Comparison of ENCODE assay signal across 8 cellular contexts in genomic region chr15:41116116-41116871, GRCh38. TPM values are rescaled to one million over a fixed set of nuclear protein-coding genes. Genes with fewer than 3 reads are reported as not detected.
DNase-seq lines count a peak whose midpoint lies in the region; ATAC-seq and TF ChIP-seq lines count a peak whose summit lies in the region.

Gene INO80, minus strand, starts transcription at chr15:41116280. Its CDS starts 19,970 bp downstream, at chr15:41096310.

- peak within 1 kb of the TSS; percentile 90 to 99 (median 96) for H3K4me3 Mint-ChIP-seq in naive thymus-derived CD4-positive, alpha-beta T cell
- peak within 1 kb of the TSS; percentile 90 to 91 for H3K4me3 Mint-ChIP-seq in stimulated activated naive B cell treated with anti-CD40 and anti-IgM and Interleukin-4, amounts not matched to agents 10 μg/mL and 1 μg/mL and 100 μg/mL, for 72 hours

- H2AFZ ChIP-seq in GM23248 (peak within 1 kb of the TSS; percentile 96), fibroblast of lung (ENCODE audit: low read length) (peak within 1 kb of the TSS; percentile 78)

- H3K36me3 ChIP-seq in GM23248 (ENCODE audit: low read depth) (no peaks in the 10 kb centered on the region), fibroblast of lung (ENCODE audit: control insufficient read depth, insufficient read depth, low read length) (no peaks in the 10 kb centered on the region)
- peaks cover 0 to 3% (median 0%) of the 10 kb centered on the region in 3 experiments for H3K36me3 ChIP-seq in naive thymus-derived CD4-positive, alpha-beta T cell (ENCODE audit: control insufficient read depth in 2 of 3, insufficient read depth in 3 of 3, low read length in 3 of 3)

- H3K4me2 ChIP-seq in GM23248 (ENCODE audit: unreplicated experiment) (peak within 1 kb of the TSS; percentile 99), fibroblast of lung (ENCODE audit: extremely low read depth, insufficient read depth, low read length) (peak within 1 kb of the TSS; percentile 67)

- intact Hi-C loops in naive thymus-derived CD4-positive, alpha-beta T cell (cut with micrococcal nuclease): loop anchor here (1.0 to 10.0 kb wide), 21 partner anchors 34 to 1989 kb away; partner anchors contain the start of genes CHP1 (in 2 of the 2), GANC (in 2 of the 2), RPUSD2 (in 2 of the 2) and TMEM87A (in 2 of the 2)

- in situ Hi-C loops in GM23248 (cut with MboI): no loop called here

- no peaks in the 10 kb centered on the region for H3K27me3 ChIP-seq in GM23248 (replicated peaks; ENCODE audit: insufficient read depth)
- no peaks in the 10 kb centered on the region for H3K27me3 ChIP-seq in fibroblast of lung (ENCODE audit: control insufficient read depth, insufficient read depth, low read length)
- H3K27me3 ChIP-seq in naive thymus-derived CD4-positive, alpha-beta T cell (ENCODE audit: control insufficient read depth in 2 of 2, insufficient read depth in 2 of 2, low read length in 2 of 2): no peaks in the 10 kb centered on the region

- POLR2A ChIA-PET in naive thymus-derived CD4-positive, alpha-beta T cell (lab: Charles Lee): interaction anchor here (0.6 to 1.6 kb wide), 11 partner anchors 9 to 1157 kb away, joined by 3 to 10 read pairs (median 3); partner anchors contain the start of genes CHP1, EXD1, GANC and TMEM87A

- no peaks in the 10 kb centered on the region for H3K9me3 ChIP-seq in GM23248 (ENCODE audit: low read depth)
- H3K9me3 ChIP-seq in fibroblast of lung (ENCODE audit: control insufficient read depth, insufficient read depth, low read depth, low read length): no peaks in the 10 kb centered on the region
- H3K9me3 ChIP-seq in naive thymus-derived CD4-positive, alpha-beta T cell (ENCODE audit: control insufficient read depth in 2 of 3, low read length in 3 of 3): no peaks in the 10 kb centered on the region

- H4K20me1 ChIP-seq in GM23248 (ENCODE audit: insufficient read depth) (no peaks in the 10 kb centered on the region), fibroblast of lung (ENCODE audit: control insufficient read depth, extremely low read depth, insufficient read depth, low read length) (no peaks in the 10 kb centered on the region)

- no peaks in the 10 kb centered on the region for H3K9me3 Mint-ChIP-seq in naive thymus-derived CD4-positive, alpha-beta T cell
- H3K9me3 Mint-ChIP-seq in stimulated activated naive B cell treated with anti-CD40 and anti-IgM and Interleukin-4, amounts not matched to agents 10 μg/mL and 1 μg/mL and 100 μg/mL, for 72 hours: no peaks in the 10 kb centered on the region

- peaks cover 0 to 4% (median 0%) of the 10 kb centered on the region in 5 donors for H3K27me3 Mint-ChIP-seq in naive thymus-derived CD4-positive, alpha-beta T cell
- no peaks in the 10 kb centered on the region for H3K27me3 Mint-ChIP-seq in stimulated activated naive B cell treated with anti-CD40 and anti-IgM and Interleukin-4, amounts not matched to agents 10 μg/mL and 1 μg/mL and 100 μg/mL, for 72 hours

- CTCF ChIA-PET in naive thymus-derived CD4-positive, alpha-beta T cell (lab: Charles Lee): interaction anchor here (1.0 kb wide), 2 partner anchors 36 to 115 kb away, joined by 3 to 5 read pairs; partner anchors contain the start of gene CHP1

- H3K9ac ChIP-seq in GM23248: peak within 1 kb of the TSS; percentile 96
- peak within 1 kb of the TSS; percentile 99 for H3K9ac ChIP-seq in fibroblast of lung (ENCODE audit: insufficient read depth, low read length)

- H3K36me3 Mint-ChIP-seq in naive thymus-derived CD4-positive, alpha-beta T cell: peaks cover 0 to 6% (median 0%) of the 10 kb centered on the region in 5 donors
- H3K36me3 Mint-ChIP-seq in stimulated activated naive B cell treated with anti-CD40 and anti-IgM and Interleukin-4, amounts not matched to agents 10 μg/mL and 1 μg/mL and 100 μg/mL, for 72 hours: peaks cover 7 to 20% of the 10 kb centered on the region in 2 donors

- H3K27ac ChIP-seq in GM23248 (peak within 1 kb of the TSS; percentile 96), fibroblast of lung (ENCODE audit: insufficient read depth, low read length) (peak within 1 kb of the TSS; percentile 99)
- peak within 1 kb of the TSS; percentile 80 for H3K27ac ChIP-seq in naive thymus-derived CD4-positive, alpha-beta T cell (ENCODE audit: low read depth, low read length)

- no peaks in the 10 kb centered on the region for H3K9me2 ChIP-seq in GM23248 (ENCODE audit: insufficient read depth)

- no peaks in the 10 kb centered on the region for H3F3A ChIP-seq in GM23248 (ENCODE audit: insufficient read depth)

- H3K79me2 ChIP-seq in GM23248 (ENCODE audit: insufficient read depth) (peaks cover 52% of the 10 kb centered on the region), fibroblast of lung (ENCODE audit: control insufficient read depth, insufficient read depth, low read length) (peaks cover 41% of the 10 kb centered on the region)

- DNase-seq in DMS79 treated with DMSO at 0.1 percent for 48 hours (lab: John Stamatoyannopoulos, UW) (peak; percentile 82), GM23248 (peak; percentile 98), LHCN-M2 (ENCODE audit: low read depth) (peak; percentile 97), RPMI8226 (peak; percentile 94), fibroblast of lung (ENCODE audit: low read depth in 2 of 2) (peak; percentile 97 to 99)
- peak; percentile 89 to 93 for DNase-seq in activated T-helper 1 cell treated with anti-CD3 and anti-CD28 coated beads, Interleukin-2, amount 50 U/mL, for 16 hours (ENCODE audit: low read depth in 1 of 2, low spot score in 1 of 2)
- DNase-seq in naive thymus-derived CD4-positive, alpha-beta T cell: peak; percentile 92 to 98 (median 96)
- peak; percentile 93 for DNase-seq in stimulated activated naive B cell treated with anti-CD40 and anti-IgM and Interleukin-4, amounts not matched to agents 10 μg/mL and 1 μg/mL and 100 μg/mL, for 72 hours

- peaks cover 5 to 40% (median 30%) of the 10 kb centered on the region in 7 donors for H3K4me1 Mint-ChIP-seq in naive thymus-derived CD4-positive, alpha-beta T cell
- peaks cover 2 to 29% of the 10 kb centered on the region in 2 donors for H3K4me1 Mint-ChIP-seq in stimulated activated naive B cell treated with anti-CD40 and anti-IgM and Interleukin-4, amounts not matched to agents 10 μg/mL and 1 μg/mL and 100 μg/mL, for 72 hours

- peak; percentile 90 for ATAC-seq in naive thymus-derived CD4-positive, alpha-beta T cell
- peak; percentile 70 to 76 for ATAC-seq in stimulated activated naive B cell treated with anti-CD40 and anti-IgM and Interleukin-4, amounts not matched to agents 10 μg/mL and 1 μg/mL and 100 μg/mL, for 72 hours (replicated peaks)

- 1% methylated on average over 36 to 55 of the region's 61 CpGs for WGBS in GM23248 (ENCODE audit: low coverage in 1 of 2, low lambda C conversion rate in 2 of 2, missing lambda C conversion rate in 2 of 2), 2 experiments

- peaks cover 8% of the 10 kb centered on the region; the same call in 1 of the 2 replicates for H3K4me1 ChIP-seq in GM23248 (ENCODE audit: insufficient read depth)
- H3K4me1 ChIP-seq in fibroblast of lung (ENCODE audit: control insufficient read depth, extremely low read depth, insufficient read depth, low read length): peaks cover 3% of the 10 kb centered on the region
- peaks cover 14 to 16% of the 10 kb centered on the region in 2 donors for H3K4me1 ChIP-seq in naive thymus-derived CD4-positive, alpha-beta T cell (ENCODE audit: control insufficient read depth in 2 of 2, insufficient read depth in 2 of 2, low read length in 2 of 2)

- peak within 1 kb of the TSS; percentile 98 to 100 (median 99) for H3K27ac Mint-ChIP-seq in naive thymus-derived CD4-positive, alpha-beta T cell
- peak within 1 kb of the TSS; percentile 98 for H3K27ac Mint-ChIP-seq in stimulated activated naive B cell treated with anti-CD40 and anti-IgM and Interleukin-4, amounts not matched to agents 10 μg/mL and 1 μg/mL and 100 μg/mL, for 72 hours

- H3K4me3 ChIP-seq in GM23248 (peak within 1 kb of the TSS; percentile 87), fibroblast of lung (replicated peaks in 1 of 4; ENCODE audit: control extremely low read depth in 1 of 4, insufficient read depth in 1 of 4, low read depth in 3 of 4, low read length in 4 of 4) (peak within 1 kb of the TSS; percentile 78 to 100 (median 98))
- H3K4me3 ChIP-seq in naive thymus-derived CD4-positive, alpha-beta T cell (ENCODE audit: low read length): peak within 1 kb of the TSS; percentile 85

- TF ChIP-seq CTCF in fibroblast of lung (conservative IDR thresholded peaks at IDR 0.05 in 1 of 2, IDR thresholded peaks at IDR 0.05 in 1 of 2; ENCODE audit: low read depth in 1 of 2, low read length in 2 of 2): no peak

RNA-seq across cellular contexts. Expression of gene INO80, which starts in this region (rescaled TPM):
- total RNA-seq in GM23248 (2014; rRNA removed; shearing (Covaris generic)): 25.9 and 40.0 TPM in 2 replicates
- polyA plus RNA-seq in GM23248 (2016; fragmentation: Nextera tagmentation; extraction: Ambion mirVana) (4.6 and 5.3 TPM in 2 replicates), fibroblast of lung (5.7 and 6.0 TPM in 2 replicates)
- total RNA-seq in LHCN-M2 (2014; rRNA removed) (16.7 and 17.1 TPM in 2 replicates), fibroblast of lung (22.3 and 34.0 TPM in 2 replicates)
- 7.1 TPM for polyA plus RNA-seq in LHCN-M2 (2012)
- 11.1 and 13.7 TPM in 2 replicates for polyA plus RNA-seq in fibroblast of lung (2012)
- polyA minus RNA-seq in fibroblast of lung (ENCODE audit: low replicate concordance): 31.0 and 47.9 TPM in 2 replicates
- 10 to 100 TPM; 30.1 to 36.5 (median 32.3) TPM for total RNA-seq in naive thymus-derived CD4-positive, alpha-beta T cell
- 10 to 100 TPM in 1 of 2 donors, 1 to 10 TPM in 1; 3.8 to 13.9 TPM for polyA plus RNA-seq in naive thymus-derived CD4-positive, alpha-beta T cell

Comparison
In these comparisons a context has a peak if more than half of its experiments do, and no peak if none do; other contexts are left out.
1. Peak in every context shown above with its lines: DNase-seq, ATAC-seq, H3K4me3 ChIP-seq and H3K27ac ChIP-seq.